ENCODE assay signal across 14 cellular contexts in the genomic region with DNA sequence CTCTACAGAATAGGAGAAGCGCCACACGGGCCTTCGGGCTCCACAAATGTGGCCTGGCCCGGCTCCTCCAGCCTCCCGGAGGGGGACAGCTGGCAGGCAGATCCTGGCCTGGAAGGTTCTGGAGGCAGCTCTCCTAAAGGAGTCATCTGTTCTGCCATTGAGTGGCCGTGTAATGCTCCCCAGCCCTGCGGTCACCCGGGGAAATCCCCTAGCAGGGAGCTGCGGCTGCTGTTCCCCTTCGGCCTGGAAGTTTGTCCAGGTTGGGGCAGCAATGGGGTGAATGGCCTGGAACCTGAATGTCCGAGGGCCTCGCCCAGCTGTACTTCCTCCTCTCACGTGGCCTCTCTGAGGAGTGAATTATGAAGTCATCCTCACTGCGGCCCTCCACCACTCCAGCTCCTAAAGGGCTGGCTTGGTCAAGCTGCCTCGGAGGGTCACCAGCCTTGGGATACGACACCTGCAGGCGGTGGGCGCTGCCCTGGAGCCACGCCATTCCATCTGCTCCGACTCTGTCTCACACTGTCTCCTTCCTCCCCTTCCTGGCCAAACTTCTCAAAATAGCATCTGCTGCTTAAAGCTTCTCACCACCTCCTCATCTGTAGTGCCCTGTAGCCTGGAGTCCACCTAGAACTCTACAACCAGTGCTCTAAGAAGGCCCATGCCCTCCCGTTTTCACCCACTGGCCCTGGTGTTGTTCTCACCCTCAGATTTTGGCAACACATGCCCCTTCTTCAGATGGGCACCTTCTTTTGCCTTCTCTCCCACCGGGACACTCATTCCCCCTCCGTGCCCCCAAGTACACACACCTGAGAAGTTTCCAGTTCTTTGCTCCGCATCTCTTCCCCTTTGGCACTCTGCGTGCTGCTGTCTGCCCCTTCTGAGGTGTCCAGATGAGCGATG. TPM values are rescaled to one million over a fixed set of nuclear protein-coding genes. Genes with fewer than 3 reads are reported as not detected.
A peak's percentile ranks its signal among the peaks of the same experiment; 100 is the strongest.
DNase-seq lines count a peak whose midpoint lies in the region; ATAC-seq, FAIRE-seq and TF ChIP-seq lines count a peak whose summit lies in the region.
"Had no signal": no experiment of that assay in that cellular context is flagged by ENCODE, and none has a peak within 500 bp of the region (broad histone marks: within the 10 kb centered on the region; RNA-seq: fewer than 3 reads in every experiment).

No MANE protein-coding gene starts in this region.

- H3K9me3 ChIP-seq in colonic mucosa: no peaks in the 10 kb centered on the region
- no peaks in the 10 kb centered on the region for H3K9me3 ChIP-seq in right lobe of liver
- no peaks in the 10 kb centered on the region for H3K9me3 ChIP-seq in stomach
- H3K9me3 ChIP-seq: thyroid gland had no signal

- no peak for TF ChIP-seq POLR2A in H54 (IDR thresholded peaks at IDR 0.05; ENCODE audit: low read depth, low read length)
- no peak for TF ChIP-seq POLR2A in right lobe of liver (IDR thresholded peaks at IDR 0.05)
- no peak for TF ChIP-seq POLR2A in stomach (IDR thresholded peaks at IDR 0.05)

- H3K4me3 ChIP-seq in colonic mucosa (no peak overlapping the region), right lobe of liver (no peak overlapping the region), stomach (no peak overlapping the region)
- H3K4me3 ChIP-seq: thyroid gland had no signal

- 71% methylated on average over 12 of the region's 26 CpGs for WGBS in right lobe of liver (ENCODE audit: insufficient coverage, low coverage, low lambda C conversion rate, missing lambda C conversion rate)
- WGBS in stomach, 5 donors: 64 to 77% (median 70%) methylated on average over 26 of the region's 26 CpGs

- no peak for TF ChIP-seq EP300 in stomach (IDR thresholded peaks at IDR 0.05)

- H3K27ac ChIP-seq in colonic mucosa (peak overlapping the region; percentile 39), right lobe of liver (peak overlapping the region in 1 of 3 donors; percentile 30), stomach (peak overlapping the region; percentile 17 to 83 (median 75))
- H3K27ac ChIP-seq: thyroid gland had no signal

- H3K27me3 ChIP-seq in colonic mucosa: no peaks in the 10 kb centered on the region
- H3K27me3 ChIP-seq in right lobe of liver: no peaks in the 10 kb centered on the region
- peaks cover 0 to 15% (median 0%) of the 10 kb centered on the region in 3 donors for H3K27me3 ChIP-seq in stomach
- H3K27me3 ChIP-seq: thyroid gland had no signal

- DNase-seq in H54 (ENCODE audit: insufficient read length, low spot score) (peak; percentile 35), colonic mucosa (no peak), right lobe of liver (peak; percentile 75 to 86 (median 75)), stomach (peak; percentile 81), NCI-H1048 (lab: John Stamatoyannopoulos, UW) (no peak), GDM1 (lab: John Stamatoyannopoulos, UW) (no peak), NCI-H1436 (lab: John Stamatoyannopoulos, UW) (no peak)
- DNase-seq: C1 segment of cervical spinal cord, midbrain, NCI-H1105, NCI-H446, thyroid gland had no signal

- ATAC-seq in right lobe of liver (peak; percentile 82 to 91 (median 85)), HG03354 (IDR thresholded peaks at IDR 0.05; ENCODE audit: poor library complexity, severe bottlenecking, unreplicated experiment) (no peak)

- intact Hi-C loops in colonic mucosa (cut with DNase I): no loop called here
- intact Hi-C loops in right lobe of liver (cut with DNase I): no loop called here
- intact Hi-C loops in stomach (cut with DNase I; ENCODE audit: low total_unique reads): no loop called here

- H3K4me1 ChIP-seq in colonic mucosa: peaks cover 16% of the 10 kb centered on the region
- peaks cover 0 to 14% (median 0%) of the 10 kb centered on the region in 4 donors for H3K4me1 ChIP-seq in right lobe of liver
- peaks cover 16 to 44% (median 27%) of the 10 kb centered on the region in 4 donors for H3K4me1 ChIP-seq in stomach
- H3K4me1 ChIP-seq: thyroid gland had no signal

- FAIRE-seq in H54 (lab: Jason Lieb, UNC): no peak
- FAIRE-seq: GM19239 had no signal

- TF ChIP-seq CTCF in colonic mucosa (IDR thresholded peaks at IDR 0.05) (no peak), right lobe of liver (IDR thresholded peaks at IDR 0.05) (no peak), stomach (IDR thresholded peaks at IDR 0.05) (no peak)

- peak overlapping the region in 1 of 2 donors; percentile 44 for H3K9ac ChIP-seq in colonic mucosa (ENCODE audit: low read depth in 2 of 2, low read length in 2 of 2)

- no peaks in the 10 kb centered on the region for H3K36me3 ChIP-seq in colonic mucosa
- H3K36me3 ChIP-seq in right lobe of liver: no peaks in the 10 kb centered on the region
- no peaks in the 10 kb centered on the region for H3K36me3 ChIP-seq in stomach
- H3K36me3 ChIP-seq: thyroid gland had no signal

RNA-seq across cellular contexts. Expression of gene TMPRSS2, which starts 54.4 kb away (rescaled TPM):
- total RNA-seq in colonic mucosa (100 to 1,000 TPM; 261 to 408 TPM), right lobe of liver (10 to 100 TPM; 19.3 to 53.7 (median 20.8) TPM), stomach (100 to 1,000 TPM; 102 to 554 (median 195) TPM)
- polyA plus RNA-seq in stomach: 100 to 1,000 TPM in 1 of 3 donors, 10 to 100 TPM in 2; 58.2 to 106 (median 59.2) TPM

Comparison
In these comparisons a context has a peak if more than half of its experiments do, and no peak if none do; other contexts are left out.
1. DNase-seq: peak in H54 (single experiment), right lobe of liver (3 of 3) and stomach (single experiment); none in colonic mucosa (single experiment), NCI-H1048 (single experiment), GDM1 (single experiment) and NCI-H1436 (single experiment).